Comparison of ENCODE assay signal across 18 cellular contexts in the genomic region with DNA sequence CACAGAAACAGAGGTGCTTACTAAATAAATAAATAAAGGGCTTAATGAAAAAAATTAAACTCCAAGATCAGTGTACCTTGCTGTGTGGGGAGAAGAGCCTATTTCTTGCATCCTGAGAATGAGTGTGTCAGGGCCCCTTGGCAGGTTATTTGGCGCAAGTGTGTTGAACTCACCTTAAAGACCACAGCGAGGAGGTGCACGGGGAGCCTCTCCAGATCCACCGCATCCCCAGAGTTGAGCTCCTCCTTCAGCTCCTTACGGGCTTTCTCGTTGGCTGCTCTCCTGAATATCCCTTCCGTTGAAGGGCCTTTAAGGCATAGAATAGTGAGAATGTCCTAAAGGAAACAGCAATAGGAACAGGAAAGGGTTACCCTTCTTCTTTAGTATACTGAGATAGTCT. TPM values are rescaled to one million over a fixed set of nuclear protein-coding genes. Genes with fewer than 3 reads are reported as not detected.
DNase-seq lines count a peak whose midpoint lies in the region; ATAC-seq and TF ChIP-seq lines count a peak whose summit lies in the region.
"Had no signal": no experiment of that assay in that cellular context is flagged by ENCODE, and none has a peak within 500 bp of the region (broad histone marks: within the 10 kb centered on the region; RNA-seq: fewer than 3 reads in every experiment).

No MANE protein-coding gene starts in this region.

- H3K4ac ChIP-seq in trophoblast cell (ENCODE audit: low read depth, low read length): no peak overlapping the region

- no peak overlapping the region for H3K14ac ChIP-seq in trophoblast cell (ENCODE audit: low read length)

- no peak for TF ChIP-seq CTCF in adrenal gland (IDR thresholded peaks at IDR 0.05)

- no peak overlapping the region for H3K9ac ChIP-seq in trophoblast cell (ENCODE audit: low read length)

- H3K9me3 ChIP-seq in adrenal gland (replicated peaks in 1 of 3): no peaks in the 10 kb centered on the region
- H3K9me3 ChIP-seq in trophoblast cell (ENCODE audit: insufficient read depth, low read depth, low read length): no peaks in the 10 kb centered on the region
- H3K9me3 ChIP-seq: breast epithelium had no signal

- no peaks in the 10 kb centered on the region for H3K27me3 Mint-ChIP-seq in activated naive CD4-positive, alpha-beta T cell treated with anti-CD3 and anti-CD28 coated beads for 36 hours (ENCODE audit: low read depth)
- no peaks in the 10 kb centered on the region for H3K27me3 Mint-ChIP-seq in T-cell
- H3K27me3 Mint-ChIP-seq in effector memory CD8-positive, alpha-beta T cell: no peaks in the 10 kb centered on the region
- H3K27me3 Mint-ChIP-seq in stimulated activated naive CD8-positive, alpha-beta T cell treated with anti-CD3 and anti-CD28 coated beads, Interleukin-15, amount 100 ng/mL, for 72 hours: no peaks in the 10 kb centered on the region

- no peak overlapping the region for H2AK5ac ChIP-seq in trophoblast cell (ENCODE audit: low read length)

- POLR2A ChIA-PET in T-cell (lab: Charles Lee): interaction anchor here (0.7 to 4.9 kb wide), 9 partner anchors 23 to 381 kb away, joined by 3 to 95 read pairs (median 5); no protein-coding TSS in a partner anchor

- intact Hi-C loops in activated naive CD4-positive, alpha-beta T cell treated with anti-CD3 and anti-CD28 coated beads for 36 hours (cut with micrococcal nuclease): no loop called here
- intact Hi-C loops in adrenal gland (cut with DNase I): loop anchor here (5.0 to 10.0 kb wide), 3 partner anchors 66 to 94 kb away; no protein-coding TSS in a partner anchor

- H3K36me3 ChIP-seq in adrenal gland (replicated peaks in 1 of 2): no peaks in the 10 kb centered on the region
- no peaks in the 10 kb centered on the region for H3K36me3 ChIP-seq in trophoblast cell (ENCODE audit: control insufficient read depth in 1 of 2, insufficient read depth in 2 of 2, low read length in 2 of 2)
- H3K36me3 ChIP-seq: breast epithelium had no signal

- no peak overlapping the region for H4K8ac ChIP-seq in trophoblast cell (ENCODE audit: low read depth, low read length)

- H2BK5ac ChIP-seq in trophoblast cell (ENCODE audit: low read depth, low read length, poor library complexity): no peak overlapping the region

- H3K79me1 ChIP-seq in trophoblast cell (ENCODE audit: low read length): no peaks in the 10 kb centered on the region

- H3K27ac ChIP-seq in adrenal gland (no peak overlapping the region), trophoblast cell (ENCODE audit: low read depth, low read length) (no peak overlapping the region)
- H3K27ac ChIP-seq: RWPE1 had no signal

- H4K91ac ChIP-seq in trophoblast cell (ENCODE audit: low read depth, low read length): no peak overlapping the region

- ATAC-seq in T-cell (replicated peaks in 1 of 4): no peak
- no peak for ATAC-seq in effector memory CD8-positive, alpha-beta T cell (replicated peaks)
- no peak for ATAC-seq in stimulated activated naive CD8-positive, alpha-beta T cell treated with anti-CD3 and anti-CD28 coated beads, Interleukin-15, amount 100 ng/mL, for 72 hours

- H3K23ac ChIP-seq in trophoblast cell (ENCODE audit: low read length): no peak overlapping the region

- DNase-seq in activated naive CD4-positive, alpha-beta T cell treated with anti-CD3 and anti-CD28 coated beads for 36 hours: no peak
- DNase-seq in activated naive CD4-positive, alpha-beta T cell treated with Interleukin-2 at 50 U/mL for 16 hours: no peak
- no peak for DNase-seq in T-cell
- DNase-seq in effector memory CD8-positive, alpha-beta T cell: no peak
- no peak for DNase-seq in stimulated activated naive CD8-positive, alpha-beta T cell treated with anti-CD3 and anti-CD28 coated beads, Interleukin-15, amount 100 ng/mL, for 72 hours
- no peak for DNase-seq in adrenal gland
- DNase-seq in trophoblast cell: no peak
- no peak for DNase-seq in GDM1 (lab: John Stamatoyannopoulos, UW)
- DNase-seq: activated CD4-positive, CD25-positive, alpha-beta regulatory T cell; DMS 273 treated with DMSO at 0.1 percent for 48 hours; hippocampal formation; NCI-H1092 treated with DMSO at 0.1 percent for 48 hours; NCI-H748 treated with DMSO at 0.1 percent for 48 hours; stimulated activated naive CD4-positive, alpha-beta T cell treated with Interleukin-2 at 50 U/mL for 16 hours had no signal

- H3K36me3 Mint-ChIP-seq in activated naive CD4-positive, alpha-beta T cell treated with anti-CD3 and anti-CD28 coated beads for 36 hours (ENCODE audit: low read depth): peaks cover 85% of the 10 kb centered on the region
- H3K36me3 Mint-ChIP-seq in T-cell: peaks cover 69% of the 10 kb centered on the region
- peaks cover 92% of the 10 kb centered on the region for H3K36me3 Mint-ChIP-seq in effector memory CD8-positive, alpha-beta T cell (ENCODE audit: insufficient read depth)

- no peak for TF ChIP-seq POLR2A in adrenal gland (IDR thresholded peaks at IDR 0.05)

- 90 to 95% (median 92%) methylated on average over 7 of the region's 7 CpGs for WGBS in adrenal gland, 4 donors
- no CpG with 5 or more reads among the region's 7 CpGs for WGBS in trophoblast cell (ENCODE audit: extremely low coverage, insufficient coverage, insufficient read length)

- no peak overlapping the region for H3K4me2 ChIP-seq in trophoblast cell (ENCODE audit: low read length)
- H3K4me2 ChIP-seq: smooth muscle cell had no signal

- peak overlapping the region; percentile 96 for H3K4me3 Mint-ChIP-seq in activated naive CD4-positive, alpha-beta T cell treated with anti-CD3 and anti-CD28 coated beads for 36 hours
- peak overlapping the region; percentile 96 to 98 (median 96) for H3K4me3 Mint-ChIP-seq in T-cell
- peak overlapping the region; percentile 88 to 98 for H3K4me3 Mint-ChIP-seq in effector memory CD8-positive, alpha-beta T cell
- peak overlapping the region; percentile 88 to 97 for H3K4me3 Mint-ChIP-seq in stimulated activated naive CD8-positive, alpha-beta T cell treated with anti-CD3 and anti-CD28 coated beads, Interleukin-15, amount 100 ng/mL, for 72 hours

- no peaks in the 10 kb centered on the region for H3K79me2 ChIP-seq in trophoblast cell (ENCODE audit: control insufficient read depth, insufficient read depth, low read length, poor library complexity)

- no peak overlapping the region for H2BK12ac ChIP-seq in trophoblast cell (ENCODE audit: low read length)

- CTCF ChIA-PET in activated naive CD4-positive, alpha-beta T cell treated with anti-CD3 and anti-CD28 coated beads for 36 hours (lab: Charles Lee): interaction anchor here (0.6 to 8.8 kb wide), 13 partner anchors 9 to 93 kb away, joined by 3 to 113 read pairs (median 9); a partner anchor contains a TSS
- CTCF ChIA-PET in T-cell (lab: Charles Lee): interaction anchor here (0.7 to 5.0 kb wide), 12 partner anchors 18 to 93 kb away, joined by 3 to 101 read pairs (median 6); no protein-coding TSS in a partner anchor

- H4K12ac ChIP-seq in trophoblast cell (ENCODE audit: low read depth, low read length): no peak overlapping the region

- H3K18ac ChIP-seq in trophoblast cell (ENCODE audit: low read length): no peak overlapping the region

- no peaks in the 10 kb centered on the region for H3K9me3 Mint-ChIP-seq in activated naive CD4-positive, alpha-beta T cell treated with anti-CD3 and anti-CD28 coated beads for 36 hours
- H3K9me3 Mint-ChIP-seq in T-cell: no peaks in the 10 kb centered on the region
- no peaks in the 10 kb centered on the region for H3K9me3 Mint-ChIP-seq in effector memory CD8-positive, alpha-beta T cell
- H3K9me3 Mint-ChIP-seq in stimulated activated naive CD8-positive, alpha-beta T cell treated with anti-CD3 and anti-CD28 coated beads, Interleukin-15, amount 100 ng/mL, for 72 hours: no peaks in the 10 kb centered on the region

- H2BK120ac ChIP-seq in trophoblast cell (ENCODE audit: insufficient read depth, low read length, poor library complexity): no peak overlapping the region

- H3K27ac Mint-ChIP-seq in activated naive CD4-positive, alpha-beta T cell treated with anti-CD3 and anti-CD28 coated beads for 36 hours: peak overlapping the region; percentile 98
- peak overlapping the region; percentile 98 for H3K27ac Mint-ChIP-seq in T-cell
- peak overlapping the region; percentile 96 to 98 for H3K27ac Mint-ChIP-seq in effector memory CD8-positive, alpha-beta T cell
- peak overlapping the region; percentile 98 to 99 for H3K27ac Mint-ChIP-seq in stimulated activated naive CD8-positive, alpha-beta T cell treated with anti-CD3 and anti-CD28 coated beads, Interleukin-15, amount 100 ng/mL, for 72 hours

- H3K4me1 Mint-ChIP-seq in activated naive CD4-positive, alpha-beta T cell treated with anti-CD3 and anti-CD28 coated beads for 36 hours (ENCODE audit: low read depth): peaks cover 67% of the 10 kb centered on the region
- H3K4me1 Mint-ChIP-seq in T-cell: peaks cover 68 to 72% (median 72%) of the 10 kb centered on the region in 3 donors
- H3K4me1 Mint-ChIP-seq in effector memory CD8-positive, alpha-beta T cell (ENCODE audit: low read depth in 2 of 2): peaks cover 49 to 73% of the 10 kb centered on the region in 2 donors
- H3K4me1 Mint-ChIP-seq in stimulated activated naive CD8-positive, alpha-beta T cell treated with anti-CD3 and anti-CD28 coated beads, Interleukin-15, amount 100 ng/mL, for 72 hours: peaks cover 69% of the 10 kb centered on the region

- H3K4me3 ChIP-seq in adrenal gland (no peak overlapping the region), trophoblast cell (ENCODE audit: low read depth, low read length) (no peak overlapping the region)
- H3K4me3 ChIP-seq: breast epithelium, smooth muscle cell had no signal

- H3K27me3 ChIP-seq in adrenal gland: no peaks in the 10 kb centered on the region
- no peaks in the 10 kb centered on the region for H3K27me3 ChIP-seq in trophoblast cell (ENCODE audit: insufficient read depth, low read length)
- H3K27me3 ChIP-seq: breast epithelium had no signal

- H3K4me1 ChIP-seq in adrenal gland (replicated peaks in 1 of 2): peaks cover 0 to 6% of the 10 kb centered on the region in 2 donors
- H3K4me1 ChIP-seq in trophoblast cell (ENCODE audit: control insufficient read depth in 1 of 2, insufficient read depth in 2 of 2, low read length in 2 of 2): peaks cover 0 to 2% of the 10 kb centered on the region in 2 experiments
- H3K4me1 ChIP-seq: breast epithelium had no signal

- H2AFZ ChIP-seq in trophoblast cell (ENCODE audit: insufficient read depth, low read length, poor library complexity): no peak overlapping the region

RNA-seq across cellular contexts. Expression of a gene that starts 3.6 kb away (rescaled TPM):
- total RNA-seq in activated naive CD4-positive, alpha-beta T cell treated with anti-CD3 and anti-CD28 coated beads for 36 hours: 10 to 100 TPM; 79.6 to 82.6 TPM
- total RNA-seq in T-cell (100 to 1,000 TPM; 110 to 224 (median 128) TPM), adrenal gland (1 to 10 TPM; 2.2 to 7.3 (median 4.0) TPM)
- 1 to 10 TPM; 1.0 to 1.4 (median 1.3) TPM for polyA plus RNA-seq in adrenal gland
- polyA plus RNA-seq in trophoblast cell (2013): not detected in 2 replicates
- total RNA-seq: smooth muscle cell had no signal
- polyA plus RNA-seq: AG04450, smooth muscle cell had no signal

RNA-seq across cellular contexts. Expression of a gene that starts 41.2 kb away (rescaled TPM):
- 1 to 10 TPM; 3.0 to 3.2 TPM for total RNA-seq in activated naive CD4-positive, alpha-beta T cell treated with anti-CD3 and anti-CD28 coated beads for 36 hours
- total RNA-seq in T-cell (1 to 10 TPM; 1.5 to 2.6 (median 2.1) TPM), adrenal gland (10 to 100 TPM; 10.1 to 20.5 (median 14.0) TPM)
- polyA plus RNA-seq in adrenal gland: 10 to 100 TPM in 1 of 3 donors, 1 to 10 TPM in 2; 3.4 to 13.6 (median 5.1) TPM
- 4.8 and 4.9 TPM in 2 replicates for polyA plus RNA-seq in trophoblast cell (2013)

Comparison
In these comparisons a context has a peak if more than half of its experiments do, and no peak if none do; other contexts are left out.
1. RNA of a gene that starts 3.6 kb away (total RNA-seq): 110 to 224 TPM in T-cell and 79.6 to 82.6 TPM in activated naive CD4-positive, alpha-beta T cell treated with anti-CD3 and anti-CD28 coated beads for 36 hours; 2.2 to 7.3 TPM in adrenal gland; every median in the first group is over 4 times any median in the second.
2. Peak in every context shown above with its lines, with median percentiles within 50 percentile points of each other: H3K27ac Mint-ChIP-seq and H3K4me3 Mint-ChIP-seq.